In genomic region chr7:94374231-94374630, GRCh38 we compare ENCODE assay signal across 9 cellular contexts. TPM values are rescaled to one million over a fixed set of nuclear protein-coding genes. Genes with fewer than 3 reads are reported as not detected.
DNase-seq lines count a peak whose midpoint lies in the region; ATAC-seq, FAIRE-seq and TF ChIP-seq lines count a peak whose summit lies in the region.
"Had no signal": no experiment of that assay in that cellular context is flagged by ENCODE, and none has a peak within 500 bp of the region (broad histone marks: within the 10 kb centered on the region; RNA-seq: fewer than 3 reads in every experiment).

No MANE protein-coding gene starts in this region.

- H4K20me1 ChIP-seq in fibroblast of lung (ENCODE audit: control insufficient read depth, extremely low read depth, insufficient read depth, low read length), result no peaks in the 10 kb centered on the region

- H3K9me3 ChIP-seq in fibroblast of lung (ENCODE audit: control insufficient read depth, insufficient read depth, low read depth, low read length) (no peaks in the 10 kb centered on the region), muscle layer of duodenum (ENCODE audit: control insufficient read depth in 1 of 2, low read length in 2 of 2) (no peaks in the 10 kb centered on the region)

- no peaks in the 10 kb centered on the region for H3K36me3 ChIP-seq in fibroblast of lung (ENCODE audit: control insufficient read depth, insufficient read depth, low read length)
- H3K36me3 ChIP-seq in muscle layer of duodenum (ENCODE audit: control insufficient read depth in 1 of 2, insufficient read depth in 2 of 2, low read length in 2 of 2), result peaks cover 0 to 8% of the 10 kb centered on the region in 2 donors

- TF ChIP-seq CTCF in fibroblast of lung (conservative IDR thresholded peaks at IDR 0.05 in 1 of 2, IDR thresholded peaks at IDR 0.05 in 1 of 2; ENCODE audit: low read depth in 1 of 2, low read length in 2 of 2), result peak in 1 of 2 donors; percentile 16

- no peak for ATAC-seq in HG02798 (IDR thresholded peaks at IDR 0.05; ENCODE audit: poor library complexity, unreplicated experiment)

- peak overlapping the region in 3 of 4 experiments; percentile 19 to 67 (median 56) for H3K4me3 ChIP-seq in fibroblast of lung (replicated peaks in 1 of 4; ENCODE audit: control extremely low read depth in 1 of 4, insufficient read depth in 1 of 4, low read depth in 3 of 4, low read length in 4 of 4)
- H3K4me3 ChIP-seq in muscle layer of duodenum (ENCODE audit: low read depth in 1 of 2, low read length in 2 of 2), result peak overlapping the region; percentile 34 to 39

- H2AFZ ChIP-seq in fibroblast of lung (ENCODE audit: low read length), result no peak overlapping the region

- peak overlapping the region; percentile 41 for H3K9ac ChIP-seq in fibroblast of lung (ENCODE audit: insufficient read depth, low read length)

- H3K79me2 ChIP-seq in fibroblast of lung (ENCODE audit: control insufficient read depth, insufficient read depth, low read length), result no peaks in the 10 kb centered on the region

- no peak for FAIRE-seq in GM12892 (lab: Jason Lieb, UNC)

- peak overlapping the region; percentile 72 for H3K4me2 ChIP-seq in fibroblast of lung (ENCODE audit: extremely low read depth, insufficient read depth, low read length)

- DNase-seq in A172 (ENCODE audit: low spot score) (peak; percentile 86), NCI-H82 (lab: John Stamatoyannopoulos, UW) (peak; percentile 78), fibroblast of lung (ENCODE audit: low read depth in 2 of 2) (peak; percentile 93 to 95), GM12892 (ENCODE audit: insufficient read length) (no peak), NCI-H748 (lab: John Stamatoyannopoulos, UW; ENCODE audit: unreplicated experiment) (no peak)
- DNase-seq in effector CD4-positive, alpha-beta T cell, result no peak
- DNase-seq: cortex of kidney had no signal

- H3K27ac ChIP-seq in fibroblast of lung (ENCODE audit: insufficient read depth, low read length), result peak overlapping the region; percentile 87
- H3K27ac ChIP-seq in muscle layer of duodenum (ENCODE audit: low read length), result peak overlapping the region; percentile 90

- H3K27me3 ChIP-seq in fibroblast of lung (ENCODE audit: control insufficient read depth, insufficient read depth, low read length) (no peaks in the 10 kb centered on the region), muscle layer of duodenum (ENCODE audit: low read depth, low read length) (no peaks in the 10 kb centered on the region)

- no peak for TF ChIP-seq POLR2A in GM12892 (IDR thresholded peaks at IDR 0.05; ENCODE audit: low read depth, low read length)

- H3K4me1 ChIP-seq in fibroblast of lung (ENCODE audit: control insufficient read depth, extremely low read depth, insufficient read depth, low read length) (peaks cover 13% of the 10 kb centered on the region), muscle layer of duodenum (ENCODE audit: control insufficient read depth in 1 of 2, insufficient read depth in 2 of 2, low read length in 2 of 2) (peaks cover 4 to 16% of the 10 kb centered on the region in 2 donors)

RNA-seq across cellular contexts. Expression of gene COL1A2, which starts 20.5 kb away (rescaled TPM):
- 104 and 144 TPM in 2 replicates for total RNA-seq in A172 (2014; rRNA removed; shearing (Covaris generic))
- total RNA-seq in fibroblast of lung, result 2,400 and 2,928 TPM in 2 replicates
- polyA plus RNA-seq in fibroblast of lung, result 1,580 and 3,638 TPM in 2 replicates
- 1,860 and 4,504 TPM in 2 replicates for polyA plus RNA-seq in fibroblast of lung (2012)
- polyA minus RNA-seq in fibroblast of lung (ENCODE audit: low replicate concordance), result 1,232 and 3,278 TPM in 2 replicates
- polyA plus RNA-seq in GM12892 (2012; ENCODE audit: missing spikeins), result not detected

Comparison
In these comparisons a context has a peak if more than half of its experiments do, and no peak if none do; other contexts are left out.
1. DNase-seq: peak in A172 (single experiment), NCI-H82 (single experiment) and fibroblast of lung (2 of 2); none in effector CD4-positive, alpha-beta T cell (single experiment), GM12892 (single experiment) and NCI-H748 (single experiment).
2. RNA of gene COL1A2, which starts 20.5 kb away (total RNA-seq): 2,400 to 2,928 TPM in fibroblast of lung; 104 to 144 TPM in A172; every median in the first group is over 10 times any median in the second.